In the genomic region with DNA sequence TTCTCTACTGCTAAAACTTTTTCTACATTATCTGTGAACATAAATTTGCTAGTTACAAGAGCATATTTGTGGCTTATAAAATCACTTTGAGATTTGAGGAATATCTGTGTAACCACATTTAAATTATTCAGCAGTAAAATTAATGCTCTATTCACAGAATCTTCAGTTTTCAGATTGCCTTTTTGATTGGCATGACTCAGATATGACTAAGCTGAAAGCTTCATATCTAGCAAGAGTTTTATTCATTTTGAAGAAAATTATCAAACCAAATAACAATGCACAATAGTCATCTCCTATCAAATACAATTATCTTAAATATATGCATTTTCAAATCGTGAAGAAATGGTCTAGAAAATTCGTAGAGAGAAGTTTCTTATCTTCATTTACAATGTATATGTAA, we compare ENCODE assay signal across 2 cellular contexts.
TF ChIP-seq lines count a peak whose summit lies in the region.

No MANE protein-coding gene starts in this region.

TF ChIP-seq in IMR-90, 13 proteins besides CTCF, POLR2A, EP300 and RAD21 (continued from another document):
- no peak for TF ChIP-seq BHLHE40 (IDR thresholded peaks at IDR 0.05; ENCODE audit: low read depth, low read length)
- TF ChIP-seq SMC3 (IDR thresholded peaks at IDR 0.05; ENCODE audit: low read depth, low read length) = no peak
- TF ChIP-seq MXI1 (IDR thresholded peaks at IDR 0.05; ENCODE audit: borderline replicate concordance, low read depth, low read length) = no peak
TF ChIP-seq in IMR-90: peak in this region for 0.

TF ChIP-seq in SK-N-SH treated with all-trans-retinoic acid at 6 μM for 48 hours, 23 proteins besides CTCF, POLR2A, EP300 and RAD21 (continued from another document):
- TF ChIP-seq POU6F1 (CRISPR knock-in tag; IDR thresholded peaks at IDR 0.05; ENCODE audit: borderline replicate concordance, low read depth) = no peak
- no peak for TF ChIP-seq OSR1 (CRISPR knock-in tag; IDR thresholded peaks at IDR 0.05)
- peak; percentile 65; the same call in 1 of the 2 replicates for TF ChIP-seq ZC3H10 (CRISPR knock-in tag; IDR thresholded peaks at IDR 0.05)
- peak; percentile 42; the same call in 1 of the 2 replicates for TF ChIP-seq TOX (CRISPR knock-in tag; IDR thresholded peaks at IDR 0.05; ENCODE audit: borderline replicate concordance)
